Comparison of ENCODE assay signal across 19 cellular contexts in the genomic region with DNA sequence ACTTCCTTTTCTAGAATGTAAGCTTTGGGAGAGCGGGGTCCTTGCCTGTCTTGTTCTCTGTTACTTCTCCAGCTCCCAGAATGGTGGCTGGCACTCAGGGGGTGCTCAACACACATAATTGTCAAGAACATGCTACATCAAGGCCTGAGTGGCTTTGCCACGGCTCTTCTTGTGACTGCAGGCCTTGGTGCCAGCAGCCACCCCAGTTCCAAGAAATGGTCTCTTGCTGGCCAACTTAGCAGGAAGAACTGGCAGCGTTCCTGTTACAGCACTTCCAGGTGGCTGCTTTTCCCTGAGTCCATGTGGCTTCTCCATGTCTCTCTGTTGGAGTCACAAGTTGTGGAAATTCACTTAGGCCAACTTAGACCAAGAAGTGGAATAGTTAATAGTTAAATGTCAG. TPM values are rescaled to one million over a fixed set of nuclear protein-coding genes. Genes with fewer than 3 reads are reported as not detected.
"Had no signal": no experiment of that assay in that cellular context is flagged by ENCODE, and none has a peak within 500 bp of the region (broad histone marks: within the 10 kb centered on the region; RNA-seq: fewer than 3 reads in every experiment).

No MANE protein-coding gene starts in this region.

- H3K9me3 ChIP-seq: adrenal gland, esophagus squamous epithelium, left lung, sigmoid colon, spleen, thoracic aorta had no signal

- ATAC-seq: left lung, T-cell had no signal

- H3K27me3 Mint-ChIP-seq: T-cell had no signal

- H3K27ac Mint-ChIP-seq: activated T-helper 2 cell treated with anti-CD3 and anti-CD28 coated beads, Interferon-gamma antibody, Interleukin-2, Interleukin-4, amounts not matched to agents 10 μg/mL and 5 μg/mL and 100 μg/mL, durations not matched to agents 14 hours and 24 hours and 36 hours had no signal

- H3K9me3 Mint-ChIP-seq: activated naive CD4-positive, alpha-beta T cell treated with anti-CD3 and anti-CD28 coated beads for 36 hours; activated T-helper 2 cell treated with anti-CD3 and anti-CD28 coated beads, Interferon-gamma antibody, Interleukin-2, Interleukin-4, amounts not matched to agents 10 μg/mL and 5 μg/mL and 100 μg/mL, durations not matched to agents 14 hours and 24 hours and 36 hours; T-cell had no signal

- H3K4me3 Mint-ChIP-seq: activated naive CD4-positive, alpha-beta T cell treated with anti-CD3 and anti-CD28 coated beads for 36 hours; T-cell had no signal

- H3K27me3 ChIP-seq: adrenal gland, left lung, sigmoid colon, spleen had no signal

- DNase-seq: activated CD4-positive, alpha-beta T cell treated with anti-CD3 and anti-CD28 coated beads for 4 hours; activated naive CD4-positive, alpha-beta T cell treated with anti-CD3 and anti-CD28 coated beads for 36 hours; adrenal gland; effector CD8-positive, alpha-beta T cell; esophagus squamous epithelium; hippocampal formation; kidney; left lung; mammary epithelial cell; sigmoid colon; spleen; T-cell; WERI-Rb-1 had no signal

- H3K36me3 ChIP-seq: adrenal gland, esophagus squamous epithelium, left lung, sigmoid colon, thoracic aorta, WERI-Rb-1 had no signal

- H3K36me3 Mint-ChIP-seq: T-cell had no signal

- H3K4me3 ChIP-seq: adrenal gland, esophagus squamous epithelium, left lung, sigmoid colon, spleen, thoracic aorta had no signal

- H3K27ac ChIP-seq: adrenal gland, esophagus squamous epithelium, left lung, thoracic aorta, WERI-Rb-1 had no signal

RNA-seq across cellular contexts. Expression of a gene that starts 36.1 kb away (rescaled TPM):
- total RNA-seq: endothelial cell of umbilical vein, fibroblast of villous mesenchyme, mammary epithelial cell, osteocyte, pulmonary artery endothelial cell had no signal
